In genomic region chr3:115161866-115162265, GRCh38 we compare ENCODE assay signal across 25 cellular contexts.
"Had no signal": no experiment of that assay in that cellular context is flagged by ENCODE, and none has a peak within 500 bp of the region (broad histone marks: within the 10 kb centered on the region; RNA-seq: fewer than 3 reads in every experiment).

No MANE protein-coding gene starts in this region.

- H3K9ac ChIP-seq: neural progenitor cell had no signal

- H3K4me1 ChIP-seq: lower lobe of right lung, neural progenitor cell, prostate gland, tibial nerve, uterus had no signal

- H3K4me3 ChIP-seq: heart left ventricle, hepatocyte, lower lobe of right lung, neural progenitor cell, ovary, prostate gland, skin epidermis, spleen, tibial nerve, uterus had no signal

- H3K36me3 ChIP-seq: heart left ventricle, lower lobe of right lung, neural progenitor cell, ovary, prostate gland, spleen, tibial nerve, uterus had no signal

- H2AFZ ChIP-seq: hepatocyte, neural progenitor cell had no signal

- H3K79me2 ChIP-seq: hepatocyte had no signal

- H3K4me2 ChIP-seq: hepatocyte, neural progenitor cell had no signal

- H3K27ac ChIP-seq: heart left ventricle, hepatocyte, lower lobe of right lung, neural progenitor cell, ovary, prostate gland, skin epidermis, spleen, tibial nerve, uterus had no signal

- DNase-seq: heart left ventricle; islet precursor cell; kidney glomerular epithelial cell; left cardiac atrium; lower lobe of right lung; mesendoderm; naive B cell; natural killer cell; nephron progenitor cell; ovary; posterior cingulate gyrus; retina; right cardiac atrium; spleen; stimulated activated CD4-positive, alpha-beta T cell treated with anti-CD3 and anti-CD28 coated beads, Interleukin-4, amount 100 ng/mL, for 24 hours; stimulated activated naive CD4-positive, alpha-beta T cell; uterus had no signal

- H3K9me3 ChIP-seq: heart left ventricle, lower lobe of right lung, ovary, prostate gland, tibial nerve, uterus had no signal

- H3K27me3 ChIP-seq: heart left ventricle, hepatocyte, neural progenitor cell, ovary, spleen, tibial nerve, uterus had no signal

- ATAC-seq: heart left ventricle; left cardiac atrium; left lobe of liver; lower lobe of right lung; natural killer cell; right cardiac atrium; sciatic nerve; stimulated activated effector memory CD8-positive, alpha-beta T cell treated with anti-CD3 and anti-CD28 coated beads, Interleukin-12 subunit alpha, Interleukin-12 subunit beta, amount 100 ng/mL, for 72 hours had no signal
